21 cellular contexts compared by ENCODE assay signal in genomic region chr4:6844986-6845385, GRCh38.
"Had no signal": no experiment of that assay in that cellular context is flagged by ENCODE, and none has a peak within 500 bp of the region (broad histone marks: within the 10 kb centered on the region; RNA-seq: fewer than 3 reads in every experiment).

No MANE protein-coding gene starts in this region.

- DNase-seq: activated CD4-positive, alpha-beta T cell treated with anti-CD3 and anti-CD28 coated beads for 48 hours; activated CD4-positive, CD25-positive, alpha-beta regulatory T cell; activated CD8-positive, alpha-beta T cell treated with anti-CD3 and anti-CD28 coated beads for 36 hours; activated naive CD4-positive, alpha-beta T cell; activated naive CD8-positive, alpha-beta T cell treated with anti-CD3 and anti-CD28 coated beads for 36 hours; activated T-cell treated with anti-CD3 and anti-CD28 coated beads, Interleukin-2, amount 50 U/mL, for 1 hour; amygdala; effector CD8-positive, alpha-beta T cell; esophagus squamous epithelium; islet precursor cell; left colon; lower lobe of right lung; natural killer cell; posterior cingulate gyrus; stimulated activated CD4-positive, alpha-beta T cell treated with anti-CD3 and anti-CD28 coated beads, Interleukin-4, amount 100 ng/mL, for 1 hour; stomach; upper lobe of right lung had no signal

- H3K27ac ChIP-seq: cardiac muscle cell, esophagus squamous epithelium, lower lobe of right lung, stomach, upper lobe of right lung had no signal

- H3K9me3 ChIP-seq: esophagus squamous epithelium, lower lobe of right lung, stomach, upper lobe of right lung had no signal

- ATAC-seq: activated CD8-positive, alpha-beta T cell treated with anti-CD3 and anti-CD28 coated beads for 36 hours; activated T-helper 17 cell treated with anti-CD3 and anti-CD28 coated beads, Interleukin-2, amount 50 U/mL, for 72 hours; left colon; lower lobe of right lung; natural killer cell; upper lobe of right lung had no signal

- H3K4me3 ChIP-seq: cardiac muscle cell, esophagus squamous epithelium, lower lobe of right lung, smooth muscle cell, stomach, upper lobe of right lung had no signal

- H3K4me2 ChIP-seq: smooth muscle cell had no signal

- FAIRE-seq: endothelial cell of umbilical vein had no signal

- H3K27me3 ChIP-seq: cardiac muscle cell, esophagus squamous epithelium, stomach, upper lobe of right lung had no signal
